ENCODE assay signal across 8 cellular contexts in genomic region chr1:8396912-8397406, GRCh38.
DNase-seq lines count a peak whose midpoint lies in the region; ATAC-seq and TF ChIP-seq lines count a peak whose summit lies in the region.

No MANE protein-coding gene starts in this region.

- ATAC-seq in GM21529 (IDR thresholded peaks at IDR 0.05; ENCODE audit: unreplicated experiment) (peak; percentile 33), HG03045 (IDR thresholded peaks at IDR 0.05; ENCODE audit: unreplicated experiment) (no peak)

- H3K27me3 ChIP-seq in muscle layer of duodenum (ENCODE audit: low read depth, low read length) (no peaks in the 10 kb centered on the region), uterus (no peaks in the 10 kb centered on the region), ovary (no peaks in the 10 kb centered on the region)

- TF ChIP-seq POLR2A in uterus (IDR thresholded peaks at IDR 0.05) (no peak), ovary (IDR thresholded peaks at IDR 0.05) (no peak)

- peaks cover 33 to 48% of the 10 kb centered on the region in 2 donors for H3K4me1 ChIP-seq in muscle layer of duodenum (ENCODE audit: control insufficient read depth in 1 of 2, insufficient read depth in 2 of 2, low read length in 2 of 2)
- H3K4me1 ChIP-seq in uterus, result peaks cover 11 to 28% of the 10 kb centered on the region in 2 donors
- peaks cover 31% of the 10 kb centered on the region for H3K4me1 ChIP-seq in ovary (ENCODE audit: insufficient read depth)

- 10 to 20% (median 11%) methylated on average over 4 of the region's 4 CpGs for WGBS in ovary, 3 donors

- H3K4me3 ChIP-seq in coronary artery, result peak overlapping the region; percentile 3
- peak overlapping the region in 1 of 2 donors; percentile 19 for H3K4me3 ChIP-seq in muscle layer of duodenum (ENCODE audit: low read depth in 1 of 2, low read length in 2 of 2)
- no peak overlapping the region for H3K4me3 ChIP-seq in uterus
- H3K4me3 ChIP-seq in ovary, result no peak overlapping the region

- H3K9me3 ChIP-seq in muscle layer of duodenum (ENCODE audit: control insufficient read depth in 1 of 2, low read length in 2 of 2) (no peaks in the 10 kb centered on the region), uterus (no peaks in the 10 kb centered on the region), ovary (no peaks in the 10 kb centered on the region)

- H3K36me3 ChIP-seq in muscle layer of duodenum (ENCODE audit: control insufficient read depth in 1 of 2, insufficient read depth in 2 of 2, low read length in 2 of 2) (peaks cover 7% of the 10 kb centered on the region in 2 donors), uterus (no peaks in the 10 kb centered on the region), ovary (no peaks in the 10 kb centered on the region)

- TF ChIP-seq CTCF in coronary artery (IDR thresholded peaks at IDR 0.05), result no peak
- no peak for TF ChIP-seq CTCF in uterus (IDR thresholded peaks at IDR 0.05)
- no peak for TF ChIP-seq CTCF in ovary (IDR thresholded peaks at IDR 0.05)

- intact Hi-C loops in uterus (cut with DNase I; ENCODE audit: low total_unique reads), result no loop called here
- intact Hi-C loops in ovary (cut with DNase I), result no loop called here

- H3K27ac ChIP-seq in coronary artery (peak overlapping the region; percentile 32 to 84), muscle layer of duodenum (ENCODE audit: low read length) (peak overlapping the region; percentile 86), uterus (peak overlapping the region; percentile 73 to 81), ovary (no peak overlapping the region)

- TF ChIP-seq EP300 in ovary (IDR thresholded peaks at IDR 0.05), result no peak

- peak; percentile 86 for DNase-seq in AG20443 (ENCODE audit: low spot score)
- peak; percentile 6 for DNase-seq in OCI-M1 (lab: John Stamatoyannopoulos, UW)
- no peak for DNase-seq in coronary artery (ENCODE audit: low spot score)
- peak in 1 of 2 donors; percentile 55 for DNase-seq in uterus
- DNase-seq in ovary, result no peak

Comparison
In these comparisons a context has a peak if more than half of its experiments do, and no peak if none do; other contexts are left out.
1. DNase-seq: peak in AG20443 (single experiment) and OCI-M1 (single experiment); none in coronary artery (single experiment) and ovary (0 of 5).
2. H3K27ac ChIP-seq: peak in coronary artery (2 of 2), muscle layer of duodenum (single experiment) and uterus (2 of 2); none in ovary (0 of 2).